Comparison of ENCODE assay signal across 1 cellular context in genomic region chr17:35489944-35490343, GRCh38.
TF ChIP-seq lines count a peak whose summit lies in the region.

No MANE protein-coding gene starts in this region.

TF ChIP-seq in GM23338, 12 proteins besides CTCF, POLR2A, EP300 and RAD21:
- TF ChIP-seq REST (IDR thresholded peaks at IDR 0.05; ENCODE audit: unreplicated experiment): no peak
- no peak for TF ChIP-seq NANOG (IDR thresholded peaks at IDR 0.05; ENCODE audit: borderline replicate concordance)
- TF ChIP-seq ZNF462 (CRISPR knock-in tag; IDR thresholded peaks at IDR 0.05): no peak
- TF ChIP-seq POLR2AphosphoS5 (IDR thresholded peaks at IDR 0.05; ENCODE audit: low read depth): no peak
- TF ChIP-seq STAT1 (IDR thresholded peaks at IDR 0.05; ENCODE audit: unreplicated experiment): no peak
- peak; percentile 88 for TF ChIP-seq EZH2 (IDR thresholded peaks at IDR 0.05; ENCODE audit: low read depth, unreplicated experiment)
- no peak for TF ChIP-seq ZNF114 (CRISPR knock-in tag; IDR thresholded peaks at IDR 0.05)
TF ChIP-seq in GM23338: peak in this region for 1.
